In genomic region chr9:19184144-19184917, GRCh38 we compare ENCODE assay signal across 8 cellular contexts. TPM values are rescaled to one million over a fixed set of nuclear protein-coding genes. Genes with fewer than 3 reads are reported as not detected.
A peak's percentile ranks its signal among the peaks of the same experiment; 100 is the strongest.
DNase-seq lines count a peak whose midpoint lies in the region; ATAC-seq and TF ChIP-seq lines count a peak whose summit lies in the region.

No MANE protein-coding gene starts in this region.

- intact Hi-C loops in A673 (cut with micrococcal nuclease; ENCODE audit: unreplicated experiment) (no loop called here), heart right ventricle (cut with DNase I) (loop anchor here in 4 of 10 donors (2.0 to 10.0 kb wide), 3 partner anchors 46 to 50 kb away; partner anchors contain the start of gene DENND4C (in 4 of the 4)), vagina (cut with DNase I) (no loop called here)

- H3K9me3 ChIP-seq in A673 (ENCODE audit: low read depth, low read length, poor library complexity, severe bottlenecking) (no peaks in the 10 kb centered on the region), heart right ventricle (no peaks in the 10 kb centered on the region), vagina (no peaks in the 10 kb centered on the region)

- DNase-seq in A673 (ENCODE audit: low spot score) = peak; percentile 37
- peak; percentile 14 to 62 for DNase-seq in SW 1271 (lab: John Stamatoyannopoulos, UW)
- peak; percentile 74 for DNase-seq in activated naive CD8-positive, alpha-beta T cell treated with anti-CD3 and anti-CD28 coated beads, Interleukin-2, amount 50 U/mL, for 24 hours
- peak; percentile 50 to 71 for DNase-seq in heart right ventricle
- peak; percentile 40 for DNase-seq in retinal pigment epithelial cell (ENCODE audit: low read depth)
- peak in 1 of 2 donors; percentile 97 for DNase-seq in vagina (ENCODE audit: extremely low spot score in 2 of 2)

- TF ChIP-seq POLR2A in vagina (IDR thresholded peaks at IDR 0.05) = no peak

- peak; percentile 100 for ATAC-seq in GM19025 (IDR thresholded peaks at IDR 0.05; ENCODE audit: low read depth, unreplicated experiment)
- peak; percentile 99 for ATAC-seq in HG03196 (IDR thresholded peaks at IDR 0.05; ENCODE audit: unreplicated experiment)
- ATAC-seq in activated naive CD8-positive, alpha-beta T cell treated with anti-CD3 and anti-CD28 coated beads, Interleukin-2, amount 50 U/mL, for 24 hours = peak; percentile 100
- ATAC-seq in heart right ventricle = peak; percentile 88 to 96 (median 94)

- no peak for TF ChIP-seq CTCF in A673 (conservative IDR thresholded peaks at IDR 0.05; ENCODE audit: low read depth, low read length)
- TF ChIP-seq CTCF in heart right ventricle (IDR thresholded peaks at IDR 0.05) = no peak
- TF ChIP-seq CTCF in retinal pigment epithelial cell (conservative IDR thresholded peaks at IDR 0.05; ENCODE audit: low read depth, low read length) = no peak
- TF ChIP-seq CTCF in vagina (IDR thresholded peaks at IDR 0.05) = no peak

- peak overlapping the region; percentile 70 for H3K4me3 Mint-ChIP-seq in activated naive CD8-positive, alpha-beta T cell treated with anti-CD3 and anti-CD28 coated beads, Interleukin-2, amount 50 U/mL, for 24 hours

- H3K36me3 Mint-ChIP-seq in activated naive CD8-positive, alpha-beta T cell treated with anti-CD3 and anti-CD28 coated beads, Interleukin-2, amount 50 U/mL, for 24 hours (ENCODE audit: low read depth) = no peaks in the 10 kb centered on the region

- H3K27ac ChIP-seq in A673 (ENCODE audit: low read depth, low read length, poor library complexity, severe bottlenecking) (no peak overlapping the region), heart right ventricle (peak overlapping the region; percentile 50 to 90 (median 84)), vagina (peak overlapping the region; percentile 97)

- no peaks in the 10 kb centered on the region for H3K9me3 Mint-ChIP-seq in activated naive CD8-positive, alpha-beta T cell treated with anti-CD3 and anti-CD28 coated beads, Interleukin-2, amount 50 U/mL, for 24 hours

- no TSS peak for BruUV-seq in A673 (replicated peaks; lab: Mats Ljungman, UMichigan)

- 36 to 43% methylated on average over 7 of the region's 7 CpGs for WGBS in heart right ventricle, 2 donors

- CTCF ChIA-PET in A673 (lab: Charles Lee) = no interaction called here

- peaks cover 39% of the 10 kb centered on the region for H3K4me1 Mint-ChIP-seq in activated naive CD8-positive, alpha-beta T cell treated with anti-CD3 and anti-CD28 coated beads, Interleukin-2, amount 50 U/mL, for 24 hours

- H3K4me1 ChIP-seq in A673 (ENCODE audit: insufficient read depth, low read length, poor library complexity, severe bottlenecking) = no peaks in the 10 kb centered on the region
- peaks cover 5 to 48% (median 37%) of the 10 kb centered on the region in 9 donors for H3K4me1 ChIP-seq in heart right ventricle
- peaks cover 55% of the 10 kb centered on the region for H3K4me1 ChIP-seq in vagina

- POLR2A ChIA-PET in A673 (lab: Charles Lee; ENCODE audit: low non-redundant PET) = no interaction called here

- H3K36me3 ChIP-seq in A673 (ENCODE audit: insufficient read depth, low read length, poor library complexity, severe bottlenecking) (no peaks in the 10 kb centered on the region), heart right ventricle (no peaks in the 10 kb centered on the region), vagina (no peaks in the 10 kb centered on the region)

- H3K27me3 ChIP-seq in A673 (replicated peaks; ENCODE audit: insufficient read depth, low read depth, low read length, poor library complexity) (no peaks in the 10 kb centered on the region), heart right ventricle (no peaks in the 10 kb centered on the region), vagina (no peaks in the 10 kb centered on the region)

- peak overlapping the region; percentile 78 for H3K27ac Mint-ChIP-seq in activated naive CD8-positive, alpha-beta T cell treated with anti-CD3 and anti-CD28 coated beads, Interleukin-2, amount 50 U/mL, for 24 hours

- H3K27me3 Mint-ChIP-seq in activated naive CD8-positive, alpha-beta T cell treated with anti-CD3 and anti-CD28 coated beads, Interleukin-2, amount 50 U/mL, for 24 hours = no peaks in the 10 kb centered on the region

- H3K4me3 ChIP-seq in A673 (ENCODE audit: low read depth, low read length, poor library complexity, severe bottlenecking) = no peak overlapping the region
- H3K4me3 ChIP-seq in heart right ventricle = no peak overlapping the region
- H3K4me3 ChIP-seq in retinal pigment epithelial cell (ENCODE audit: low read length) = no peak overlapping the region
- peak overlapping the region in 1 of 2 donors; percentile 0 for H3K4me3 ChIP-seq in vagina

RNA-seq across cellular contexts. Expression of gene DENND4C, which starts 46.2 kb away (rescaled TPM):
- 12.8 and 13.9 TPM in 2 replicates for total RNA-seq in A673 (2021)
- 10 to 100 TPM; 21.7 to 28.3 (median 23.8) TPM for total RNA-seq in heart right ventricle
- 1 to 10 TPM; 5.4 to 6.4 TPM for polyA plus RNA-seq in heart right ventricle
- total RNA-seq in vagina = 92.3 TPM

RNA-seq across cellular contexts. Expression of gene PLIN2, which starts 57.0 kb away (rescaled TPM):
- total RNA-seq in A673 (2021) = 0.46 and 0.77 TPM in 2 replicates
- 100 to 1,000 TPM in 3 of 10 donors, 10 to 100 TPM in 7; 35.4 to 205 (median 49.4) TPM for total RNA-seq in heart right ventricle
- polyA plus RNA-seq in heart right ventricle = 100 to 1,000 TPM in 1 of 2 donors, 10 to 100 TPM in 1; 35.0 to 184 TPM
- total RNA-seq in vagina = 367 TPM

Comparison
In these comparisons a context has a peak if more than half of its experiments do, and no peak if none do; other contexts are left out.
1. RNA of gene PLIN2, which starts 57.0 kb away (total RNA-seq): 367 TPM in vagina (single experiment) and 35.4 to 205 TPM in heart right ventricle; 0.46 to 0.77 TPM in A673; every median in the first group is over 10 times any median in the second.
2. Peak in every context shown above with its lines, with median percentiles within 50 percentile points of each other: ATAC-seq.